In the genomic region with DNA sequence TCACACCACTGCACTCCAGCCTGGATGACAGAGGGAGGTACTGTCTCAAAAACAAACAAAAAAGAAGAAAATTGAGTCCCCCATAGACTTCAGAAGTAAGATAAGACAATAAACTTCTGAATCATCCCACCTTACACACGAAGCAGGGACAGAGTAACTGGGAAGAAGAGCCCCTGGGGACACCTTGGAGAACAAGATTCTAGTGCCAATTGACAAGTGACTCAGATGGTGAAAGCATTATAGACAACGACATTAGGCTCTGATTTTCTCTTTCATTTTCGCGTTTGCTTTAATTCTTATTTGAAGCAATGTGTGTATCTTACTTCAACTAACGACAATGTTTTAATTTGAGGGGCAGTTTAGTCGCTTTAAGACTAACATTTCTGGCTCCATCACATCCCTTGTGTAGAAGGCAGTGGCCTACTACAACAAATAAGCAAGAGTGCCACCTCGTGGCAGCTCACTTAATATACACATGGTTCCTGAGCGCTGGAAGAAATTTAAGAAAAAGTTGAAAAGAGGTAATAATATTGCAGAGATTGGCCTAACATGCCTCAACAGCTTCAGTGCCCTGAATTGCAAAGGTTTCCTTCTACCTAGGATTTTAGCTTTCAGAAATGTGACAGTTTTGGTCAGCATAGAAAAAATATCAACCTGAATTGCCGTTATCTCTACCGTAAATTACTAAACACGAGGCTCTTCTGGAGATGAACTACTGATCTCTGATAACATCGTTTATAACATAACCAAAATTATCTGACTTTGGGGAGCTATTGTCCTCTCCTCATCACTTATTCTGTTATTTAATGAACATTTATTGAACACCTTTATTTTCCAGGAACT, we compare ENCODE assay signal across 8 cellular contexts. TPM values are rescaled to one million over a fixed set of nuclear protein-coding genes. Genes with fewer than 3 reads are reported as not detected.
DNase-seq lines count a peak whose midpoint lies in the region; FAIRE-seq and TF ChIP-seq lines count a peak whose summit lies in the region.

No MANE protein-coding gene starts in this region.

- peak; percentile 51 for FAIRE-seq in small intestine (lab: Jason Lieb, UNC)

- H3K4me1 ChIP-seq in ascending aorta = no peaks in the 10 kb centered on the region
- H3K4me1 ChIP-seq in hepatocyte (ENCODE audit: insufficient read depth) = no peaks in the 10 kb centered on the region
- H3K4me1 ChIP-seq in small intestine (ENCODE audit: control insufficient read depth in 2 of 2, insufficient read depth in 1 of 2, low read depth in 1 of 2, low read length in 1 of 2) = no peaks in the 10 kb centered on the region

- H3K9me2 ChIP-seq in hepatocyte (replicated peaks; ENCODE audit: insufficient read depth) = no peaks in the 10 kb centered on the region

- H3K79me2 ChIP-seq in hepatocyte = no peaks in the 10 kb centered on the region

- H3K4me3 ChIP-seq in ascending aorta (no peak overlapping the region), hepatocyte (no peak overlapping the region), small intestine (ENCODE audit: low read depth in 1 of 2, low read length in 2 of 2) (no peak overlapping the region)

- POLR2A ChIA-PET in HEK293T (lab: Yijun Ruan, JAX) = no interaction called here

- H2AFZ ChIP-seq in hepatocyte = no peak overlapping the region

- intact Hi-C loops in ascending aorta (cut with DNase I) = loop anchor here (2.0 kb wide), 1 partner anchor 731 kb away; no protein-coding TSS in a partner anchor

- H3K4me2 ChIP-seq in hepatocyte = no peak overlapping the region

- no peaks in the 10 kb centered on the region for H3K9me3 ChIP-seq in ascending aorta
- no peaks in the 10 kb centered on the region for H3K9me3 ChIP-seq in hepatocyte (ENCODE audit: low read depth)
- no peaks in the 10 kb centered on the region for H3K9me3 ChIP-seq in small intestine (ENCODE audit: control insufficient read depth, low read depth)

- H3K36me3 ChIP-seq in ascending aorta (no peaks in the 10 kb centered on the region), hepatocyte (replicated peaks; ENCODE audit: insufficient read depth, low read depth) (no peaks in the 10 kb centered on the region), small intestine (ENCODE audit: control insufficient read depth in 2 of 2, insufficient read depth in 2 of 2, low read length in 2 of 2) (no peaks in the 10 kb centered on the region)

- H4K20me1 ChIP-seq in hepatocyte (ENCODE audit: insufficient read depth, poor library complexity, severe bottlenecking) = no peaks in the 10 kb centered on the region

- 37% methylated on average over 12 of the region's 12 CpGs for WGBS in hepatocyte (ENCODE audit: low lambda C conversion rate, missing lambda C conversion rate)
- WGBS in small intestine, 3 donors = 16 to 27% (median 19%) methylated on average over 12 of the region's 12 CpGs

- peak; percentile 42 for DNase-seq in HEK293T (ENCODE audit: extremely low spot score)
- DNase-seq in NCI-H128 (lab: John Stamatoyannopoulos, UW; ENCODE audit: unreplicated experiment) = peak; percentile 10
- peak in 4 of 5 donors; percentile 25 to 54 (median 33) for DNase-seq in T-helper 1 cell
- DNase-seq in ascending aorta (ENCODE audit: low spot score in 2 of 2) = peak in 1 of 2 donors; percentile 72
- DNase-seq in hepatocyte (ENCODE audit: low spot score) = peak; percentile 86
- peak; percentile 61 for DNase-seq in small intestine
- DNase-seq in T1000 (lab: John Stamatoyannopoulos, UW) = no peak

- TF ChIP-seq CTCF in GM12872 (IDR thresholded peaks at IDR 0.05; ENCODE audit: insufficient read depth, low read depth, low read length) = peak; percentile 60; the same call in 2 of the 3 replicates
- peak; percentile 23 to 60 (median 55) for TF ChIP-seq CTCF in ascending aorta (IDR thresholded peaks at IDR 0.05)
- TF ChIP-seq CTCF in hepatocyte (IDR thresholded peaks at IDR 0.05; ENCODE audit: poor library complexity) = peak; percentile 80

- H3K27me3 ChIP-seq in ascending aorta = no peaks in the 10 kb centered on the region
- peaks cover 15% of the 10 kb centered on the region for H3K27me3 ChIP-seq in hepatocyte
- no peaks in the 10 kb centered on the region for H3K27me3 ChIP-seq in small intestine (ENCODE audit: control insufficient read depth in 2 of 2, insufficient read depth in 2 of 2, low read length in 2 of 2)

- H3K27ac ChIP-seq in ascending aorta (no peak overlapping the region), hepatocyte (no peak overlapping the region), small intestine (ENCODE audit: low read depth in 1 of 2, low read length in 1 of 2) (no peak overlapping the region)

- CTCF ChIA-PET in HEK293T (lab: Yijun Ruan, JAX) = interaction anchor here (1.0 to 1.3 kb wide), 5 partner anchors 8 to 731 kb away, joined by 3 to 4 read pairs (median 4); no protein-coding TSS in a partner anchor

TF ChIP-seq in HEK293T, 16 proteins besides CTCF, POLR2A, EP300 and RAD21:
- TF ChIP-seq ELF4 (IDR thresholded peaks at IDR 0.05) = no peak
- TF ChIP-seq SP1 (IDR thresholded peaks at IDR 0.05) = no peak
- TF ChIP-seq SUZ12 (IDR thresholded peaks at IDR 0.05) = no peak
- TF ChIP-seq TARDBP (IDR thresholded peaks at IDR 0.05) = no peak
- no peak for TF ChIP-seq LEF1 (IDR thresholded peaks at IDR 0.05; ENCODE audit: borderline replicate concordance)
- no peak for TF ChIP-seq BHLHE40 (IDR thresholded peaks at IDR 0.05; ENCODE audit: borderline replicate concordance)
- no peak for TF ChIP-seq CTBP1 (IDR thresholded peaks at IDR 0.05; ENCODE audit: borderline replicate concordance)
- TF ChIP-seq, protein P1, sequence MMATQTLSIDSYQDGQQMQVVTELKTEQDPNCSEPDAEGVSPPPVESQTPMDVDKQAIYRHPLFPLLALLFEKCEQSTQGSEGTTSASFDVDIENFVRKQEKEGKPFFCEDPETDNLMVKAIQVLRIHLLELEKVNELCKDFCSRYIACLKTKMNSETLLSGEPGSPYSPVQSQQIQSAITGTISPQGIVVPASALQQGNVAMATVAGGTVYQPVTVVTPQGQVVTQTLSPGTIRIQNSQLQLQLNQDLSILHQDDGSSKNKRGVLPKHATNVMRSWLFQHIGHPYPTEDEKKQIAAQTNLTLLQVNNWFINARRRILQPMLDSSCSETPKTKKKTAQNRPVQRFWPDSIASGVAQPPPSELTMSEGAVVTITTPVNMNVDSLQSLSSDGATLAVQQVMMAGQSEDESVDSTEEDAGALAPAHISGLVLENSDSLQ (IDR thresholded peaks at IDR 0.05) = no peak
- TF ChIP-seq ZNF384 (IDR thresholded peaks at IDR 0.05) = no peak
- TF ChIP-seq FOXK2 (IDR thresholded peaks at IDR 0.05) = no peak
- TF ChIP-seq HDGF (IDR thresholded peaks at IDR 0.05; ENCODE audit: borderline replicate concordance) = no peak
- no peak for TF ChIP-seq FOXA1 (IDR thresholded peaks at IDR 0.05)
- no peak for TF ChIP-seq L3MBTL2 (conservative IDR thresholded peaks at IDR 0.05)
- TF ChIP-seq ARNT (IDR thresholded peaks at IDR 0.05) = no peak
- no peak for TF ChIP-seq FOXM1 (IDR thresholded peaks at IDR 0.05; ENCODE audit: borderline replicate concordance)
- TF ChIP-seq NFRKB (IDR thresholded peaks at IDR 0.05) = no peak

RNA-seq across cellular contexts. Expression of a gene that starts 36.7 kb away (rescaled TPM):
- total RNA-seq in ascending aorta = 41.7 TPM
- 69.7 and 75.5 TPM in 2 replicates for total RNA-seq in hepatocyte
- 45.0 and 45.7 TPM in 2 replicates for polyA plus RNA-seq in hepatocyte
- 10 to 100 TPM; 17.2 to 76.9 (median 17.3) TPM for polyA plus RNA-seq in small intestine
